7 cellular contexts compared by ENCODE assay signal in the genomic region with DNA sequence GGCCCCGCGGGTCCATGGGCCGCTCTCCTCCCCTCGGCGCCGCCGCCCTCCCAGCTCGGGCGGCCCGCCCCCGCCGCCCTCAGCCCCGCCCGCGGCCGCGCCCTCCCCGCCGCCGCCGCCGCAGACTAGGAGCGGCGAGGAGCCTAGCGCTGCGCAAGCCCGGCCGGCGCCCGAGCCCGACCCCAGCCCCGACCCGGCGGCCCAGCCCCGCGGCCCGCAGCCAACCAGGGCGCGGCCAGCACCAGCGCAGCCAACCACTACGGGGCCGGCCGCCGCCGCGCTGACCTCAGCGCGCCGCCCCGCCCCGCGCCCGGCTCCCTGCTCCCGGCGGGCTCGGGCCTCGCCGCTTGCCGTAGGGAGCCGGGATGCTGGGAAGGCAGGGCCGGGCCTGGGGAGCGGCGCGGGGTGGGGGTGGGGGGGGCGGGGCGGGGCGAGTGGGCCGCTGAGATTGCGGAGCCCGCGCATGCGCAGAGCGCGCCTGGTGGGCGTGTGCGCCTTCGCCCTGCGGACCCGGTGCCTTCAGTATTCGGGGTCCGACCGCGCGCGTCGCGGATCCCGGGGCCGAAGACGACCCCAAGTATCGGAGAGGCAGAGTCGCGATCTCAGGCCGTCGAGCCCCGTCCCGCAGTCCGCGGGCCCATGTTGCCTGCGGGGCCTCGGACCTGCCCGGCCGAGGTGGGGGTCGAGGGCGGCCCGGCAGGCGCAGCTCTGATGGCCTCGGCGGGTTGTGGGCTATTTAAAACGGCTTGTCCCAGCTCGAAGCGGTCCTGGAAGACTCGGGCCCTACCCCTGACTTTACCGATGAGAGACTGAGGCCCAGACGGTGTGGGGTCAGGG. TPM values are rescaled to one million over a fixed set of nuclear protein-coding genes. Genes with fewer than 3 reads are reported as not detected.
A peak's percentile ranks its signal among the peaks of the same experiment; 100 is the strongest.
DNase-seq lines count a peak whose midpoint lies in the region; ATAC-seq and TF ChIP-seq lines count a peak whose summit lies in the region.

A gene with protein sequence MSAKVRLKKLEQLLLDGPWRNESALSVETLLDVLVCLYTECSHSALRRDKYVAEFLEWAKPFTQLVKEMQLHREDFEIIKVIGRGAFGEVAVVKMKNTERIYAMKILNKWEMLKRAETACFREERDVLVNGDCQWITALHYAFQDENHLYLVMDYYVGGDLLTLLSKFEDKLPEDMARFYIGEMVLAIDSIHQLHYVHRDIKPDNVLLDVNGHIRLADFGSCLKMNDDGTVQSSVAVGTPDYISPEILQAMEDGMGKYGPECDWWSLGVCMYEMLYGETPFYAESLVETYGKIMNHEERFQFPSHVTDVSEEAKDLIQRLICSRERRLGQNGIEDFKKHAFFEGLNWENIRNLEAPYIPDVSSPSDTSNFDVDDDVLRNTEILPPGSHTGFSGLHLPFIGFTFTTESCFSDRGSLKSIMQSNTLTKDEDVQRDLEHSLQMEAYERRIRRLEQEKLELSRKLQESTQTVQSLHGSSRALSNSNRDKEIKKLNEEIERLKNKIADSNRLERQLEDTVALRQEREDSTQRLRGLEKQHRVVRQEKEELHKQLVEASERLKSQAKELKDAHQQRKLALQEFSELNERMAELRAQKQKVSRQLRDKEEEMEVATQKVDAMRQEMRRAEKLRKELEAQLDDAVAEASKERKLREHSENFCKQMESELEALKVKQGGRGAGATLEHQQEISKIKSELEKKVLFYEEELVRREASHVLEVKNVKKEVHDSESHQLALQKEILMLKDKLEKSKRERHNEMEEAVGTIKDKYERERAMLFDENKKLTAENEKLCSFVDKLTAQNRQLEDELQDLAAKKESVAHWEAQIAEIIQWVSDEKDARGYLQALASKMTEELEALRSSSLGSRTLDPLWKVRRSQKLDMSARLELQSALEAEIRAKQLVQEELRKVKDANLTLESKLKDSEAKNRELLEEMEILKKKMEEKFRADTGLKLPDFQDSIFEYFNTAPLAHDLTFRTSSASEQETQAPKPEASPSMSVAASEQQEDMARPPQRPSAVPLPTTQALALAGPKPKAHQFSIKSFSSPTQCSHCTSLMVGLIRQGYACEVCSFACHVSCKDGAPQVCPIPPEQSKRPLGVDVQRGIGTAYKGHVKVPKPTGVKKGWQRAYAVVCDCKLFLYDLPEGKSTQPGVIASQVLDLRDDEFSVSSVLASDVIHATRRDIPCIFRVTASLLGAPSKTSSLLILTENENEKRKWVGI (N-terminal part only) (minus strand): TSS at position 178 of the 837 bp plus-strand sequence. CDS start 376 bp downstream, outside the sequence.

- H3K4me3 ChIP-seq in coronary artery = peak within 1 kb of the TSS; percentile 82

- peaks cover 9% of the 10 kb centered on the region for H3K4me1 Mint-ChIP-seq in activated CD4-positive, alpha-beta T cell treated with anti-CD3 and anti-CD28 coated beads for 36 hours

- TF ChIP-seq CTCF in coronary artery (IDR thresholded peaks at IDR 0.05) = no peak

- H3K4me3 Mint-ChIP-seq in activated CD4-positive, alpha-beta T cell treated with anti-CD3 and anti-CD28 coated beads for 36 hours = peak within 1 kb of the TSS; percentile 66

- H3K27ac ChIP-seq in coronary artery = peak within 1 kb of the TSS; percentile 88 to 95

- H3K27ac Mint-ChIP-seq in activated CD4-positive, alpha-beta T cell treated with anti-CD3 and anti-CD28 coated beads for 36 hours = no peak within 1 kb of the TSS

- peak; percentile 90 for DNase-seq in NCI-H2171 treated with DMSO at 0.1 percent for 48 hours (lab: John Stamatoyannopoulos, UW)
- DNase-seq in activated CD4-positive, alpha-beta T cell treated with anti-CD3 and anti-CD28 coated beads for 36 hours = peak; percentile 66
- peak; percentile 90 for DNase-seq in coronary artery (ENCODE audit: low spot score)
- peak; percentile 96 for DNase-seq in kidney tubule cell (ENCODE audit: low spot score)
- peak; percentile 22 to 51 (median 23) for DNase-seq in stimulated activated CD4-positive, alpha-beta T cell treated with anti-CD3 and anti-CD28 coated beads, Interleukin-12 subunit alpha, Interleukin-12 subunit beta, amount 100 ng/mL, for 48 hours (ENCODE audit: low read depth in 2 of 3, low spot score in 1 of 3)

- CTCF ChIA-PET in activated CD4-positive, alpha-beta T cell treated with anti-CD3 and anti-CD28 coated beads for 36 hours (lab: Charles Lee) = no interaction called here

- POLR2A ChIA-PET in activated CD4-positive, alpha-beta T cell treated with anti-CD3 and anti-CD28 coated beads for 36 hours (lab: Charles Lee) = interaction anchor here (0.6 kb wide), 1 partner anchor 10 kb away, joined by 4 read pairs; no protein-coding TSS in a partner anchor

- intact Hi-C loops in activated CD4-positive, alpha-beta T cell treated with anti-CD3 and anti-CD28 coated beads for 36 hours (cut with DNase I, micrococcal nuclease) = loop anchor here in 1 of 2 experiments (1.0 kb wide), 2 partner anchors 18 to 465 kb away; partner anchors contain the start of gene RCOR1

- H3K9me3 Mint-ChIP-seq in activated CD4-positive, alpha-beta T cell treated with anti-CD3 and anti-CD28 coated beads for 36 hours (ENCODE audit: low read depth) = no peaks in the 10 kb centered on the region

- peak; percentile 57 for ATAC-seq in GM18519 (IDR thresholded peaks at IDR 0.05; ENCODE audit: low FRiP score, unreplicated experiment)
- ATAC-seq in HG03039 (IDR thresholded peaks at IDR 0.05; ENCODE audit: unreplicated experiment) = peak; percentile 70
- ATAC-seq in activated CD4-positive, alpha-beta T cell treated with anti-CD3 and anti-CD28 coated beads for 36 hours = peak; percentile 92

- H3K27me3 Mint-ChIP-seq in activated CD4-positive, alpha-beta T cell treated with anti-CD3 and anti-CD28 coated beads for 36 hours = peaks cover 17% of the 10 kb centered on the region

- H3K36me3 Mint-ChIP-seq in activated CD4-positive, alpha-beta T cell treated with anti-CD3 and anti-CD28 coated beads for 36 hours (ENCODE audit: low read depth) = no peaks in the 10 kb centered on the region

RNA-seq across cellular contexts. Expression of the gene that starts here (rescaled TPM):
- total RNA-seq in activated CD4-positive, alpha-beta T cell treated with anti-CD3 and anti-CD28 coated beads for 36 hours = 1 to 10 TPM; 4.0 to 4.4 TPM

Comparison
In these comparisons a context has a peak if more than half of its experiments do, and no peak if none do; other contexts are left out.
1. Peak in every context shown above with its lines: DNase-seq, ATAC-seq, H3K4me3 ChIP-seq and H3K27ac ChIP-seq.
2. DNase-seq: peak in every context shown above with its lines; median percentile 96 in kidney tubule cell; 90 in NCI-H2171 treated with DMSO at 0.1 percent for 48 hours; 90 in coronary artery; 66 in activated CD4-positive, alpha-beta T cell treated with anti-CD3 and anti-CD28 coated beads for 36 hours; 23 in stimulated activated CD4-positive, alpha-beta T cell treated with anti-CD3 and anti-CD28 coated beads, Interleukin-12 subunit alpha, Interleukin-12 subunit beta, amount 100 ng/mL, for 48 hours.